31 cellular contexts compared by ENCODE assay signal in genomic region chr10:90317172-90317571, GRCh38.
"Had no signal": no experiment of that assay in that cellular context is flagged by ENCODE, and none has a peak within 500 bp of the region (broad histone marks: within the 10 kb centered on the region; RNA-seq: fewer than 3 reads in every experiment).

No MANE protein-coding gene starts in this region.

- H3K4me3 ChIP-seq: ascending aorta, breast epithelium, cardiac muscle cell, coronary artery, dorsolateral prefrontal cortex, heart right ventricle had no signal

- H3K27ac ChIP-seq: ascending aorta, breast epithelium, cardiac muscle cell, coronary artery, dorsolateral prefrontal cortex, heart right ventricle, WERI-Rb-1 had no signal

- H3K9me3 ChIP-seq: ascending aorta, breast epithelium, heart right ventricle had no signal

- FAIRE-seq: frontal cortex had no signal

- ATAC-seq: activated CD4-positive, CD25-positive, alpha-beta regulatory T cell treated with anti-CD3 and anti-CD28 coated beads, Interleukin-2, amount 50 U/mL, for 24 hours; activated naive CD4-positive, alpha-beta T cell treated with anti-CD3 and anti-CD28 coated beads, Interleukin-2, amount 50 U/mL, for 72 hours; activated T-cell treated with anti-CD3 and anti-CD28 coated beads, Interleukin-2, amount 50 U/mL, for 72 hours; esophagus mucosa; heart right ventricle; T-cell had no signal

- H3K4me1 ChIP-seq: ascending aorta, breast epithelium, heart right ventricle had no signal

- H3K9me3 Mint-ChIP-seq: activated B cell treated with CpG ODN at 0.5 μM for 24 hours; activated CD4-positive, alpha-beta memory T cell treated with anti-CD3 and anti-CD28 coated beads for 36 hours; activated T-cell treated with anti-CD3 and anti-CD28 coated beads, Interleukin-2, amount 50 U/mL, for 72 hours; endodermal cell; T-helper 1 cell treated with Interleukin-12 subunit alpha and Interleukin-12 subunit beta and Interleukin-4 antibody, amounts not matched to agents 30 μg/mL and 1 μg/mL, for 36 hours had no signal

- H3K36me3 ChIP-seq: ascending aorta, breast epithelium, cardiac muscle cell, heart right ventricle, WERI-Rb-1 had no signal

- H3K27ac Mint-ChIP-seq: activated B cell treated with CpG ODN at 0.5 μM for 24 hours; activated CD4-positive, alpha-beta memory T cell treated with anti-CD3 and anti-CD28 coated beads for 36 hours; activated naive CD4-positive, alpha-beta T cell treated with anti-CD3 and anti-CD28 coated beads, Interleukin-2, amount 10 ng/mL, durations not matched to agents 7 days and 5 days; activated naive CD4-positive, alpha-beta T cell treated with anti-CD3 and anti-CD28 coated beads, Interleukin-2, amount 50 U/mL, for 72 hours; activated naive CD8-positive, alpha-beta T cell treated with anti-CD3 and anti-CD28 coated beads, Interleukin-2, amount 10 ng/mL, durations not matched to agents 7 days and 5 days; activated T-cell treated with anti-CD3 and anti-CD28 coated beads, Interleukin-2, amount 50 U/mL, for 24 hours; activated T-cell treated with anti-CD3 and anti-CD28 coated beads, Interleukin-2, amount 50 U/mL, for 72 hours; brain; dendritic cell treated with granulocyte-macrophage colony-stimulating factor and Interleukin-4, amounts not matched to agents 40 ng/mL and 50 ng/mL, for 4 days; endodermal cell; T-cell; T-helper 1 cell treated with Interleukin-12 subunit alpha and Interleukin-12 subunit beta and Interleukin-4 antibody, amounts not matched to agents 30 μg/mL and 1 μg/mL, for 36 hours had no signal

- H3K36me3 Mint-ChIP-seq: activated CD4-positive, alpha-beta memory T cell treated with anti-CD3 and anti-CD28 coated beads for 36 hours; activated naive CD4-positive, alpha-beta T cell treated with anti-CD3 and anti-CD28 coated beads, Interleukin-2, amount 10 ng/mL, durations not matched to agents 7 days and 5 days; activated naive CD4-positive, alpha-beta T cell treated with anti-CD3 and anti-CD28 coated beads, Interleukin-2, amount 50 U/mL, for 72 hours; activated naive CD8-positive, alpha-beta T cell treated with anti-CD3 and anti-CD28 coated beads, Interleukin-2, amount 10 ng/mL, durations not matched to agents 7 days and 5 days; brain; T-cell had no signal

- H3K4me1 Mint-ChIP-seq: activated B cell treated with CpG ODN at 0.5 μM for 24 hours; activated naive CD4-positive, alpha-beta T cell treated with anti-CD3 and anti-CD28 coated beads, Interleukin-2, amount 10 ng/mL, durations not matched to agents 7 days and 5 days; activated naive CD8-positive, alpha-beta T cell treated with anti-CD3 and anti-CD28 coated beads, Interleukin-2, amount 10 ng/mL, durations not matched to agents 7 days and 5 days; central memory CD8-positive, alpha-beta T cell; T-cell had no signal

- H3K27me3 Mint-ChIP-seq: activated naive CD4-positive, alpha-beta T cell treated with anti-CD3 and anti-CD28 coated beads, Interleukin-2, amount 10 ng/mL, durations not matched to agents 7 days and 5 days; activated naive CD8-positive, alpha-beta T cell treated with anti-CD3 and anti-CD28 coated beads, Interleukin-2, amount 10 ng/mL, durations not matched to agents 7 days and 5 days; brain; central memory CD8-positive, alpha-beta T cell; dendritic cell treated with granulocyte-macrophage colony-stimulating factor and Interleukin-4, amounts not matched to agents 40 ng/mL and 50 ng/mL, for 4 days; T-cell had no signal

- DNase-seq: activated B cell treated with CpG ODN at 0.5 μM for 24 hours; activated CD4-positive, alpha-beta memory T cell treated with anti-CD3 and anti-CD28 coated beads for 36 hours; activated CD4-positive, alpha-beta T cell treated with anti-CD3 and anti-CD28 coated beads for 48 hours; activated CD8-positive, alpha-beta memory T cell treated with anti-CD3 and anti-CD28 coated beads, Interleukin-2, amount 50 U/mL, for 48 hours; activated gamma-delta T cell; activated naive CD4-positive, alpha-beta T cell; activated naive CD4-positive, alpha-beta T cell treated with anti-CD3 and anti-CD28 coated beads, Interleukin-2, amount 10 ng/mL, durations not matched to agents 7 days and 5 days; activated naive CD8-positive, alpha-beta T cell treated with anti-CD3 and anti-CD28 coated beads, Interleukin-2, amount 10 ng/mL, durations not matched to agents 7 days and 5 days; activated T-cell treated with anti-CD3 and anti-CD28 coated beads for 4 hours; activated T-cell treated with anti-CD3 and anti-CD28 coated beads, Interleukin-2, amount 50 U/mL, for 24 hours; activated T-cell treated with anti-CD3 and anti-CD28 coated beads, Interleukin-2, amount 50 U/mL, for 72 hours; dorsolateral prefrontal cortex; effector memory CD4-positive, alpha-beta T cell; endodermal cell; foreskin fibroblast; heart right ventricle; T-cell; T-helper 9 cell; WERI-Rb-1 had no signal

- H3K4me3 Mint-ChIP-seq: activated B cell treated with CpG ODN at 0.5 μM for 24 hours; activated CD4-positive, alpha-beta memory T cell treated with anti-CD3 and anti-CD28 coated beads for 36 hours; activated naive CD4-positive, alpha-beta T cell treated with anti-CD3 and anti-CD28 coated beads, Interleukin-2, amount 10 ng/mL, durations not matched to agents 7 days and 5 days; activated naive CD8-positive, alpha-beta T cell treated with anti-CD3 and anti-CD28 coated beads, Interleukin-2, amount 10 ng/mL, durations not matched to agents 7 days and 5 days; activated T-cell treated with anti-CD3 and anti-CD28 coated beads, Interleukin-2, amount 50 U/mL, for 24 hours; activated T-cell treated with anti-CD3 and anti-CD28 coated beads, Interleukin-2, amount 50 U/mL, for 72 hours; brain; central memory CD8-positive, alpha-beta T cell; dendritic cell treated with granulocyte-macrophage colony-stimulating factor and Interleukin-4, amounts not matched to agents 40 ng/mL and 50 ng/mL, for 4 days; endodermal cell; T-cell; T-helper 1 cell treated with Interleukin-12 subunit alpha and Interleukin-12 subunit beta and Interleukin-4 antibody, amounts not matched to agents 30 μg/mL and 1 μg/mL, for 36 hours had no signal

- H3K27me3 ChIP-seq: ascending aorta, breast epithelium, cardiac muscle cell, dorsolateral prefrontal cortex, heart right ventricle had no signal
